8 cellular contexts compared by ENCODE assay signal in the genomic region with DNA sequence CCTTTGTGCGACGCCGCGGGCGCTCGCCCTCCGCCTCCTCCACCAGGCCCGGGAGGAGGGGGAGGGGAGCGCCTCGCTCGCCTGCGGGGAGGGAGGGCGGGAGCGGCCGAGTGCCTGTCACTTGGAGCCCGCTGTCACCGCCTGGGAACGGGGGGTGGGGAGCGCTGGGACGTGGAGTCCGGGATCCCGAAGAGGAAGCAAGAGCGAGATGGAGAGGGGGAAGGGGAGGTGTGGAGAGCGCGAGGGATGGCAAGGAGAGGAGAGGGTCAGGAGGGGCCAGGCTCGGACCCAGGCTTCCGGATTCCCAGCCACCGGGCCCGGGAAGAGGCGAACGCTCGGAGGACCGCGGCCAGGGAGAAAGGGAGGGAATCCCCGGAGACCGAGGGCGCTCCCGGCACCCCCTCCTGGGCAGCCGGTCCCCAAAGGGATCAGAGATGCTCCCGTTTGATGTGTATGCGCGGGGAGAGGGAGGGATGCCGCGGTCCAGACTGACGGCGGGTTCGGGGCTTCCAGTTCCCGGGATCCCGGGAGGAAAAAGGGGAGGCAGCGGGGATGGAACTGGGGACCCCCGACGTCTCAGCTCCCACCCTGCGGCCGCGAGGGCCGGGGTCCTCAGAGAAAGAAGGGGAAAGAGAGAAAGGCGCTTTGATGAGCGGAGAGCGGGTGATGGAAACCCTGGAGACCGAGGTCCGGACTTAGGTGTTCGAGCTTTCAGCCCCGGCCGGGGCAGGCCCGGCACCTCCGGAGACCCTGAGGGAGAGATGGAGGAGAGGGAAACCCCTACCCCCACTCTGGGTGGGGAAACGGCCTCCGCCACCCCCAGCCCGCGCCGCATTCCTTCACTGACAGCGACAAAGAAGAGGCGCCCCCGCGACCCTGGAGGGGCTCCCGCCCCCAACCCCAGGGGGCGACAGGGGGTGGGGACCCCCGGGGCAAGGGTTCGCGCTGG. TPM values are rescaled to one million over a fixed set of nuclear protein-coding genes. Genes with fewer than 3 reads are reported as not detected.
DNase-seq lines count a peak whose midpoint lies in the region; TF ChIP-seq lines count a peak whose summit lies in the region.

No MANE protein-coding gene starts in this region.

- peaks cover 4% of the 10 kb centered on the region for H3K27me3 ChIP-seq in parathyroid adenoma (ENCODE audit: control insufficient read depth, insufficient read depth, low read length)

- H3K9ac ChIP-seq in parathyroid adenoma = no peak overlapping the region

- no peak for TF ChIP-seq CTCF in parathyroid adenoma (IDR thresholded peaks at IDR 0.05)

- peak; percentile 52 to 78 (median 70) for DNase-seq in NCI-H1417 (lab: John Stamatoyannopoulos, UW)
- DNase-seq in NCI-H1417 treated with DMSO at 0.1 percent for 48 hours (lab: John Stamatoyannopoulos, UW) = no peak
- DNase-seq in NCI-H2227 treated with DMSO at 0.1 percent for 48 hours (lab: John Stamatoyannopoulos, UW) = peak; percentile 93
- DNase-seq in cerebellum (ENCODE audit: low spot score) = peak; percentile 60
- DNase-seq in posterior vena cava (ENCODE audit: low spot score) = no peak
- DNase-seq in GM19240 (ENCODE audit: insufficient read length, low spot score) = no peak
- no peak for DNase-seq in amniotic stem cell (lab: John Stamatoyannopoulos, UW)

- no peaks in the 10 kb centered on the region for H3K79me2 ChIP-seq in parathyroid adenoma

- H3K36me3 ChIP-seq in parathyroid adenoma (ENCODE audit: control insufficient read depth, insufficient read depth, low read length) = no peaks in the 10 kb centered on the region

- no peak overlapping the region for H3K27ac ChIP-seq in parathyroid adenoma

- H3K4me3 ChIP-seq in parathyroid adenoma (ENCODE audit: low read depth, low read length) = no peak overlapping the region

- intact Hi-C loops in posterior vena cava (cut with DNase I) = loop anchor here in 1 of 2 donors (10.0 kb wide), 1 partner anchor 314 kb away; no protein-coding TSS in a partner anchor

- H2AFZ ChIP-seq in parathyroid adenoma = peak overlapping the region; percentile 28

- no peak overlapping the region for H3K4me2 ChIP-seq in parathyroid adenoma (ENCODE audit: low read length)

- H3K9me3 ChIP-seq in parathyroid adenoma (ENCODE audit: control insufficient read depth, low read length) = no peaks in the 10 kb centered on the region

- peaks cover 3% of the 10 kb centered on the region for H3K4me1 ChIP-seq in parathyroid adenoma

RNA-seq across cellular contexts. Expression of a gene that starts 4.7 kb away (rescaled TPM):
- total RNA-seq in cerebellum = 16.6 TPM
- under 1 TPM; 0.14 to 0.65 TPM for total RNA-seq in posterior vena cava

RNA-seq across cellular contexts. Expression of a gene that starts 27.4 kb away (rescaled TPM):
- total RNA-seq in cerebellum (1.5 TPM), posterior vena cava (100 to 1,000 TPM; 314 to 462 TPM)

RNA-seq across cellular contexts. Expression of a gene that starts 35.6 kb away (rescaled TPM):
- total RNA-seq in cerebellum = 53.1 TPM
- 10 to 100 TPM; 25.1 to 39.7 TPM for total RNA-seq in posterior vena cava

Comparison
In these comparisons a context has a peak if more than half of its experiments do, and no peak if none do; other contexts are left out.
1. DNase-seq: peak in NCI-H1417 (3 of 3), NCI-H2227 treated with DMSO at 0.1 percent for 48 hours (single experiment) and cerebellum (single experiment); none in NCI-H1417 treated with DMSO at 0.1 percent for 48 hours (single experiment), posterior vena cava (single experiment), GM19240 (single experiment) and amniotic stem cell (single experiment).
2. RNA of a gene that starts 4.7 kb away (total RNA-seq): 16.6 TPM in cerebellum (single experiment); 0.14 to 0.65 TPM in posterior vena cava; every median in the first group is over 10 times any median in the second.
3. RNA of a gene that starts 27.4 kb away (total RNA-seq): 314 to 462 TPM in posterior vena cava; 1.5 TPM in cerebellum (single experiment); every median in the first group is over 100 times any median in the second.